Comparison of ENCODE assay signal across 9 cellular contexts in the genomic region with DNA sequence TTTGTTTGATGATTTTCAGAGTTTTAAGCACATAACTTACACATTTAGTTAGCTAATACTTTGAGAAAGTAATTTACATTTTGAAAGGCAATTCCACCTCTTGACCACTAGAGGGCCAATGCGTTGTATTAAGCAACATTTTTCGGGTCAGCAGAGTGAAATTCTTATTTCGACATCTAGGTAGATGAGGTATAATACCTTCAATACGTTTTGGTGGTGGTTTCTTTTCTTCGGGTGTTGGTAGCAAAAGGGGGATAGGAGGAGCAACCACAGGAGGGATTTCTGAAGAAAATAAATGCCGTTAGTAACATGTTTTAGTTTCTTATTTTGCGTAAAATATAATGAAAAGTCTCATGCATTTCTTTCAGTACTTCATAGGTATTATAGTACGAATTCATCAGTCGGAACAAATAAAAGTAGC.
DNase-seq lines count a peak whose midpoint lies in the region; ATAC-seq and TF ChIP-seq lines count a peak whose summit lies in the region.
"Had no signal": no experiment of that assay in that cellular context is flagged by ENCODE, and none has a peak within 500 bp of the region (broad histone marks: within the 10 kb centered on the region; RNA-seq: fewer than 3 reads in every experiment).

No MANE protein-coding gene starts in this region.

- H3K9me3 Mint-ChIP-seq in mesothelial cell of epicardium: no peaks in the 10 kb centered on the region
- H3K9me3 Mint-ChIP-seq: stimulated activated naive CD8-positive, alpha-beta T cell treated with anti-CD3 and anti-CD28 coated beads, Interleukin-15, Interleukin-2, amounts not matched to agents 100 ng/mL and 50 ng/mL, for 24 hours had no signal

- intact Hi-C loops in left ventricle myocardium inferior (cut with micrococcal nuclease) (no loop called here), left cardiac atrium (cut with DNase I) (no loop called here)

- H3K27ac ChIP-seq in left ventricle myocardium inferior (replicated peaks): no peak overlapping the region

- TF ChIP-seq CTCF in left ventricle myocardium inferior (IDR thresholded peaks at IDR 0.05; ENCODE audit: borderline replicate concordance) (peak; percentile 85), astrocyte of the spinal cord (IDR thresholded peaks at IDR 0.05; ENCODE audit: low read depth, low read length) (peak; percentile 93), mesothelial cell of epicardium (IDR thresholded peaks at IDR 0.05; ENCODE audit: unreplicated experiment) (peak; percentile 86)

- H3K9me3 ChIP-seq in left ventricle myocardium inferior (replicated peaks): no peaks in the 10 kb centered on the region

- H3K4me1 ChIP-seq in left ventricle myocardium inferior: peaks cover 20% of the 10 kb centered on the region

- no peaks in the 10 kb centered on the region for H3K36me3 Mint-ChIP-seq in mesothelial cell of epicardium

- H3K4me3 ChIP-seq in left ventricle myocardium inferior: no peak overlapping the region
- H3K4me3 ChIP-seq in astrocyte of the spinal cord (ENCODE audit: low read depth, low read length): no peak overlapping the region

- H3K4me1 Mint-ChIP-seq in mesothelial cell of epicardium: no peaks in the 10 kb centered on the region

- no peaks in the 10 kb centered on the region for H3K27me3 ChIP-seq in left ventricle myocardium inferior (ENCODE audit: low read depth)

- DNase-seq in left ventricle myocardium inferior (no peak), left cardiac atrium (no peak), LHCN-M2 (ENCODE audit: low read depth) (peak; percentile 25), astrocyte of the spinal cord (ENCODE audit: low read depth, low spot score) (peak; percentile 33), mesothelial cell of epicardium (ENCODE audit: low spot score in 2 of 2, unreplicated experiment in 2 of 2) (no peak), anterior cingulate cortex (lab: John Stamatoyannopoulos, UW) (no peak)
- DNase-seq in effector CD4-positive, alpha-beta T cell: no peak

- ATAC-seq in left cardiac atrium (no peak), GM19455 (IDR thresholded peaks at IDR 0.05; ENCODE audit: unreplicated experiment) (no peak)

- no peak overlapping the region for H3K27ac Mint-ChIP-seq in mesothelial cell of epicardium
- H3K27ac Mint-ChIP-seq: stimulated activated naive CD8-positive, alpha-beta T cell treated with anti-CD3 and anti-CD28 coated beads, Interleukin-15, Interleukin-2, amounts not matched to agents 100 ng/mL and 50 ng/mL, for 24 hours had no signal

- in situ Hi-C loops in astrocyte of the spinal cord (cut with HindIII; ENCODE audit: low sequenced_read_pairs): no loop called here

- H3K4me3 Mint-ChIP-seq in mesothelial cell of epicardium: no peak overlapping the region
- H3K4me3 Mint-ChIP-seq: stimulated activated naive CD8-positive, alpha-beta T cell treated with anti-CD3 and anti-CD28 coated beads, Interleukin-15, Interleukin-2, amounts not matched to agents 100 ng/mL and 50 ng/mL, for 24 hours had no signal

- H3K36me3 ChIP-seq in left ventricle myocardium inferior: peaks cover 93% of the 10 kb centered on the region

- H3K27me3 Mint-ChIP-seq in mesothelial cell of epicardium (ENCODE audit: low read depth): peaks cover 6% of the 10 kb centered on the region
- H3K27me3 Mint-ChIP-seq: stimulated activated naive CD8-positive, alpha-beta T cell treated with anti-CD3 and anti-CD28 coated beads, Interleukin-15, Interleukin-2, amounts not matched to agents 100 ng/mL and 50 ng/mL, for 24 hours had no signal

Comparison
In these comparisons a context has a peak if more than half of its experiments do, and no peak if none do; other contexts are left out.
1. DNase-seq: peak in LHCN-M2 (single experiment) and astrocyte of the spinal cord (single experiment); none in left ventricle myocardium inferior (single experiment), left cardiac atrium (single experiment), mesothelial cell of epicardium (0 of 2), anterior cingulate cortex (0 of 58) and effector CD4-positive, alpha-beta T cell (single experiment).
2. Peak in every context shown above with its lines, with median percentiles within 50 percentile points of each other: CTCF ChIP-seq.